Comparison of ENCODE assay signal across 23 cellular contexts in the genomic region with DNA sequence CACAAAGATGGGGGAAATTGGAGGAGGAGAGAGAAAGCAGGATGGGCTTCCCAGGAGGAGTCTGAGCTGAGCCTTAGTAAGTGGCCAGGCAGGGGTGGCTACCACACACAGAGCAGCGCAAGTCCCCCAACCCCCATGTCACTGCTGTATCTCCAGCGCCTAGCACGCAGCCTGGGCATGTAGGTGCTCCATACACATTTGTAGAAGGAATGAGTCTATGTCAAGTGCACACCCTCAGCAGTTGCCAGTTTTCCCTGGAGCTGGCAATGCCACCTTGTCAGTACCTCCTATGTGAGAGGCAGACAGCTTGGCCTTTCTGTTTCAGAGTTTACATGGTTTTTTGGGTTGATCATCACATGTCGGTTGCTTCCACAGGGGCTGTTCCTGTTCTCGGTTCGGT.
DNase-seq lines count a peak whose midpoint lies in the region; ATAC-seq, FAIRE-seq and TF ChIP-seq lines count a peak whose summit lies in the region.
"Had no signal": no experiment of that assay in that cellular context is flagged by ENCODE, and none has a peak within 500 bp of the region (broad histone marks: within the 10 kb centered on the region; RNA-seq: fewer than 3 reads in every experiment).

No MANE protein-coding gene starts in this region.

- no peak overlapping the region for H3K14ac ChIP-seq in H1 (ENCODE audit: insufficient read length)
- no peak overlapping the region for H3K14ac ChIP-seq in trophoblast cell (ENCODE audit: low read length)

- no peaks in the 10 kb centered on the region for H3K79me2 ChIP-seq in H1 (ENCODE audit: control insufficient read depth in 1 of 2, insufficient read depth in 2 of 2, low read length in 2 of 2)
- no peaks in the 10 kb centered on the region for H3K79me2 ChIP-seq in trophoblast cell (ENCODE audit: control insufficient read depth, insufficient read depth, low read length, poor library complexity)

- H2BK5ac ChIP-seq in H1 (ENCODE audit: low read depth, low read length) (0 out of 2 replicates have a peak overlapping the region, but pooled peaks have one; percentile 52), trophoblast cell (ENCODE audit: low read depth, low read length, poor library complexity) (no peak overlapping the region)

- no peak overlapping the region for H3K56ac ChIP-seq in H1 (replicated peaks; ENCODE audit: insufficient read length, low read depth, low read length)

- H3K4me1 ChIP-seq in heart right ventricle (peaks cover 0 to 31% (median 9%) of the 10 kb centered on the region in 9 donors), H1 (replicated peaks in 1 of 4; ENCODE audit: control insufficient read depth in 3 of 4, insufficient read depth in 4 of 4, low read length in 3 of 4) (peaks cover 0 to 3% (median 2%) of the 10 kb centered on the region in 4 experiments; a peak in 5 of 7 replicates), neutrophil (ENCODE audit: control insufficient read depth in 1 of 2, insufficient read depth in 1 of 2, low read depth in 1 of 2, low read length in 1 of 2) (peaks cover 18 to 26% of the 10 kb centered on the region in 2 experiments), trophoblast cell (ENCODE audit: control insufficient read depth in 1 of 2, insufficient read depth in 2 of 2, low read length in 2 of 2) (no peaks in the 10 kb centered on the region)
- H3K4me1 ChIP-seq: SJSA1 had no signal

- H4K5ac ChIP-seq in H1 (ENCODE audit: insufficient read length, low read depth, low read length) = no peak overlapping the region

- no peak overlapping the region for H2BK120ac ChIP-seq in H1 (replicated peaks; ENCODE audit: low read depth, low read length)
- no peak overlapping the region for H2BK120ac ChIP-seq in trophoblast cell (ENCODE audit: insufficient read depth, low read length, poor library complexity)

- H4K91ac ChIP-seq in H1 (replicated peaks; ENCODE audit: insufficient read length, low read length) (no peak overlapping the region), trophoblast cell (ENCODE audit: low read depth, low read length) (no peak overlapping the region)

- CTCF ChIA-PET in H1 (lab: Charles Lee; ENCODE audit: partially characterized antibody) = interaction anchor here (0.7 to 8.1 kb wide), 6 partner anchors 20 to 366 kb away, joined by 3 to 76 read pairs (median 3); no protein-coding TSS in a partner anchor

- H3K27ac ChIP-seq in heart right ventricle (no peak overlapping the region), H1 (ENCODE audit: low read depth, low read length) (no peak overlapping the region), neutrophil (peak overlapping the region; percentile 61), trophoblast cell (ENCODE audit: low read depth, low read length) (no peak overlapping the region)
- H3K27ac ChIP-seq: 22Rv1, C4-2B, HL-60, PC-9, SJSA1 had no signal

- H2AFZ ChIP-seq in H1 (ENCODE audit: low read length) (no peak overlapping the region), trophoblast cell (ENCODE audit: insufficient read depth, low read length, poor library complexity) (no peak overlapping the region)
- H2AFZ ChIP-seq: PC-9 had no signal

- no peak overlapping the region for H2BK20ac ChIP-seq in H1 (ENCODE audit: low read length)

- H4K8ac ChIP-seq in H1 (ENCODE audit: extremely low read depth, insufficient read depth, low read length) = no peak overlapping the region
- H4K8ac ChIP-seq in trophoblast cell (ENCODE audit: low read depth, low read length) = no peak overlapping the region

- TF ChIP-seq POLR2A in H1 (IDR thresholded peaks at IDR 0.05; ENCODE audit: control extremely low read depth in 1 of 2, low read depth in 2 of 2, low read length in 2 of 2) = no peak

- FAIRE-seq in H1 (lab: Jason Lieb, UNC) = no peak
- FAIRE-seq: GM18507 had no signal

- H3K4me3 ChIP-seq in heart right ventricle (no peak overlapping the region), H1 (ENCODE audit: extremely low read depth in 1 of 4, insufficient read depth in 2 of 4, low read depth in 3 of 4, low read length in 4 of 4) (no peak overlapping the region), neutrophil (ENCODE audit: low read depth in 1 of 2, low read length in 1 of 2) (no peak overlapping the region), trophoblast cell (ENCODE audit: low read depth, low read length) (no peak overlapping the region)
- H3K4me3 ChIP-seq: PC-9, SJSA1 had no signal

- TF ChIP-seq RAD21 in H1 (IDR thresholded peaks at IDR 0.05 in 1 of 2, conservative IDR thresholded peaks at IDR 0.05 in 1 of 2; ENCODE audit: low read depth in 2 of 2, low read length in 2 of 2) = no peak

- H3K4ac ChIP-seq in H1 (replicated peaks; ENCODE audit: insufficient read length, low read depth, low read length) = no peak overlapping the region
- H3K4ac ChIP-seq in trophoblast cell (ENCODE audit: low read depth, low read length) = no peak overlapping the region

- no peaks in the 10 kb centered on the region for H4K20me1 ChIP-seq in H1 (replicated peaks in 1 of 2; ENCODE audit: control insufficient read depth in 1 of 2, insufficient read depth in 2 of 2, low read length in 2 of 2)

- POLR2A ChIA-PET in H1 (lab: Charles Lee; ENCODE audit: partially characterized antibody) = no interaction called here

- intact Hi-C loops in heart right ventricle (cut with DNase I) = no loop called here
- intact Hi-C loops in left cardiac atrium (cut with DNase I) = no loop called here

- H3K23ac ChIP-seq in H1 (ENCODE audit: insufficient read length) = no peak overlapping the region
- H3K23ac ChIP-seq in trophoblast cell (ENCODE audit: low read length) = no peak overlapping the region

- WGBS in heart right ventricle, 2 donors = 79 to 83% methylated on average over 6 of the region's 6 CpGs
- 89% methylated on average over 6 of the region's 6 CpGs; no CpG with 5 or more reads in 1 of the 2 experiments for WGBS in H1 (ENCODE audit: extremely low coverage in 1 of 2, insufficient coverage in 1 of 2, insufficient read length in 1 of 2, insufficient replicate concordance in 2 of 2, low coverage in 1 of 2, low lambda C conversion rate in 2 of 2, missing lambda C conversion rate in 1 of 2), 2 experiments
- WGBS in trophoblast cell (ENCODE audit: extremely low coverage, insufficient coverage, insufficient read length) = no CpG with 5 or more reads among the region's 6 CpGs

- no peak for TF ChIP-seq EP300 in H1 (IDR thresholded peaks at IDR 0.05; ENCODE audit: borderline replicate concordance in 1 of 2, low read depth in 2 of 2, low read length in 2 of 2)

- H2BK15ac ChIP-seq in H1 (ENCODE audit: low read length) = no peak overlapping the region

- H3K18ac ChIP-seq in H1 (ENCODE audit: extremely low read depth, low read length) (no peak overlapping the region), trophoblast cell (ENCODE audit: low read length) (no peak overlapping the region)

- DNase-seq in DMS53 (lab: John Stamatoyannopoulos, UW) (peak; percentile 34), DMS53 treated with DMSO at 0.1 percent for 48 hours (lab: John Stamatoyannopoulos, UW; ENCODE audit: unreplicated experiment) (no peak), heart right ventricle (no peak), left cardiac atrium (no peak), H1 (ENCODE audit: low read depth in 1 of 2, low spot score in 2 of 2) (no peak), trophoblast cell (no peak)
- DNase-seq: DMS153, H7, Karpas-422, NCI-H1092, NCI-H1417 treated with DMSO at 0.1 percent for 48 hours, NCI-H1694 treated with DMSO at 0.1 percent for 48 hours, NCI-H2107, NCI-H526 treated with DMSO at 0.1 percent for 48 hours, PC-9 had no signal

- H4K12ac ChIP-seq in trophoblast cell (ENCODE audit: low read depth, low read length) = no peak overlapping the region

- H3K4me2 ChIP-seq in H1 (ENCODE audit: insufficient read depth in 1 of 2, low read depth in 2 of 2, low read length in 2 of 2) = no peak overlapping the region
- H3K4me2 ChIP-seq in trophoblast cell (ENCODE audit: low read length) = no peak overlapping the region
- H3K4me2 ChIP-seq: PC-9 had no signal

- ATAC-seq in heart right ventricle = peak in 5 of 8 donors; percentile 14 to 43 (median 23)
- ATAC-seq in left cardiac atrium = no peak
- ATAC-seq in GM19395 (IDR thresholded peaks at IDR 0.05; ENCODE audit: unreplicated experiment) = no peak
- ATAC-seq: Right ventricle myocardium inferior had no signal

- H2BK12ac ChIP-seq in H1 (ENCODE audit: low read depth, low read length) = no peak overlapping the region
- H2BK12ac ChIP-seq in trophoblast cell (ENCODE audit: low read length) = no peak overlapping the region

- H3K9me3 ChIP-seq in heart right ventricle = peaks cover 0 to 5% (median 0%) of the 10 kb centered on the region in 11 donors
- no peaks in the 10 kb centered on the region for H3K9me3 ChIP-seq in H1 (ENCODE audit: insufficient read depth in 2 of 2, low read depth in 1 of 2, low read length in 1 of 2)
- no peaks in the 10 kb centered on the region for H3K9me3 ChIP-seq in neutrophil
- H3K9me3 ChIP-seq in trophoblast cell (ENCODE audit: insufficient read depth, low read depth, low read length) = no peaks in the 10 kb centered on the region
- H3K9me3 ChIP-seq: SJSA1 had no signal

- no peak for TF ChIP-seq CTCF in heart right ventricle (IDR thresholded peaks at IDR 0.05)
- TF ChIP-seq CTCF in H1 (IDR thresholded peaks at IDR 0.05; ENCODE audit: control extremely low read depth in 1 of 3, insufficient read depth in 1 of 3, low read depth in 1 of 3, low read length in 3 of 3) = no peak
- TF ChIP-seq CTCF in neutrophil (IDR thresholded peaks at IDR 0.05) = no peak

- H2AK5ac ChIP-seq in H1 (ENCODE audit: low read depth, low read length) (no peak overlapping the region; the same call in 1 of the 2 replicates), trophoblast cell (ENCODE audit: low read length) (no peak overlapping the region)

- H3K27me3 ChIP-seq in heart right ventricle = no peaks in the 10 kb centered on the region
- no peaks in the 10 kb centered on the region for H3K27me3 ChIP-seq in H1 (replicated peaks in 1 of 4; ENCODE audit: control insufficient read depth in 3 of 4, extremely low read depth in 1 of 4, insufficient read depth in 3 of 4, low read length in 3 of 4)
- H3K27me3 ChIP-seq in neutrophil = no peaks in the 10 kb centered on the region
- no peaks in the 10 kb centered on the region for H3K27me3 ChIP-seq in trophoblast cell (ENCODE audit: insufficient read depth, low read length)
- H3K27me3 ChIP-seq: SJSA1 had no signal

- H3K79me1 ChIP-seq in H1 (ENCODE audit: low read depth, low read length) (no peaks in the 10 kb centered on the region), trophoblast cell (ENCODE audit: low read length) (no peaks in the 10 kb centered on the region)

- H3K9ac ChIP-seq in H1 (replicated peaks in 1 of 4; ENCODE audit: extremely low read depth in 1 of 4, low read depth in 3 of 4, low read length in 3 of 4) (no peak overlapping the region), trophoblast cell (ENCODE audit: low read length) (no peak overlapping the region)

- no peaks in the 10 kb centered on the region for H3K23me2 ChIP-seq in H1 (ENCODE audit: low read depth, low read length)

- H3K36me3 ChIP-seq in heart right ventricle (peaks cover 0 to 34% (median 0%) of the 10 kb centered on the region in 9 donors), H1 (ENCODE audit: control insufficient read depth in 2 of 4, insufficient read depth in 4 of 4, low read length in 3 of 4) (no peaks in the 10 kb centered on the region), neutrophil (peaks cover 18% of the 10 kb centered on the region), trophoblast cell (ENCODE audit: control insufficient read depth in 1 of 2, insufficient read depth in 2 of 2, low read length in 2 of 2) (no peaks in the 10 kb centered on the region)

Comparison
In these comparisons a context has a peak if more than half of its experiments do, and no peak if none do; other contexts are left out.
1. ATAC-seq: peak in heart right ventricle (5 of 8); none in left cardiac atrium (0 of 2) and GM19395 (single experiment).